8 cellular contexts compared by ENCODE assay signal in the genomic region with DNA sequence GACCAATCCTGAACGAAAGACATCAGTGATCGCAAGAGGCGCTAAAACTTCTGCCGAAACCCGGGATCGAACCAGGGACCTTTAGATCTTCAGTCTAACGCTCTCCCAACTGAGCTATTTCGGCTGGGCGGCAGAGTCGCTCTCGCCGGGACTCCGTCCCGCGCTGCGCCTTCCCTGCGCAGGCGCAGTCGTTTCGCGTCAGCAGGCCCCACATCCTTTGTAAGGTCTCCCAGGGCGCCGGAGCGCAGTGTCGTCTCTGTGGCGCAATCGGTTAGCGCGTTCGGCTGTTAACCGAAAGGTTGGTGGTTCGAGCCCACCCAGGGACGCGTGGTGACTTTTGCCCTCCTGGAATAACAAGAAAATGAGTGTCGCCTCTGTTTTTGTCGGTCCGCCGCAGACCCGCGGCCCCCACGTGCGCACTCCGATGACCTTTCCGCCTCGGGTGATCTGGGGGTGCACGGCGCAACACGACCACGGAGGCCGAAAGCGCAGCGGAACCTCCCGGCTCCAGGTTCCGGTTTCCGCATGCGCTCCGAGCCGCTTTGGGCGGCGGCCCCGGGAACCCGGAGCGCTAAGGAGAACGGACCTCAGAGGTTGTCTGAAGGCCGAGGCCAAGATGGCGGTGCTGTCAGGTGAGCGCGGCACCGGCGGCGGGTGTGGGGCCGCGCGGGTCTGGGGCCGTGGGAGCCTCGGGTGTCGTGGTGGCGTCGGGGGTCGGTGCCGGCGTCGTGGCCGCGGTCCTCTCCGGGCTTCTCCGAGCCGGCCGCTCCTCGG. TPM values are rescaled to one million over a fixed set of nuclear protein-coding genes. Genes with fewer than 3 reads are reported as not detected.
A peak's percentile ranks its signal among the peaks of the same experiment; 100 is the strongest.
DNase-seq lines count a peak whose midpoint lies in the region; ATAC-seq and TF ChIP-seq lines count a peak whose summit lies in the region.

NDUFS7 (plus strand) TSS at position 597 of the 774 bp plus-strand sequence; CDS start at position 617, 20 bp downstream.

- WGBS in testis, 2 donors = 0% methylated on average over 35 to 59 of the region's 90 CpGs

- H3K4me3 ChIP-seq in osteoblast (ENCODE audit: insufficient read depth, low read length) = peak within 1 kb of the TSS; percentile 97
- H3K4me3 ChIP-seq in testis = peak within 1 kb of the TSS; percentile 78 to 87

- intact Hi-C loops in testis (cut with DNase I; ENCODE audit: low total_unique reads) = no loop called here

- ATAC-seq in HG02610 (IDR thresholded peaks at IDR 0.05; ENCODE audit: unreplicated experiment) = peak; percentile 54
- peak; percentile 90 for ATAC-seq in SK-N-SH treated with all-trans-retinoic acid at 6 μM for 48 hours

- no peak for TF ChIP-seq CTCF in osteoblast (IDR thresholded peaks at IDR 0.05; ENCODE audit: extremely low read depth, low read depth, low read length)
- peak in 2 of 3 experiments; percentile 56 to 60 for TF ChIP-seq CTCF in testis (IDR thresholded peaks at IDR 0.05)

- peak within 1 kb of the TSS; percentile 95 for H3K4me2 ChIP-seq in osteoblast (ENCODE audit: insufficient read depth, low read length)

- H3K9me3 ChIP-seq in osteoblast (ENCODE audit: low read depth, low read length) = no peaks in the 10 kb centered on the region
- no peaks in the 10 kb centered on the region for H3K9me3 ChIP-seq in testis

- peaks cover 9% of the 10 kb centered on the region for H3K4me1 ChIP-seq in osteoblast (ENCODE audit: insufficient read depth, low read length)
- H3K4me1 ChIP-seq in testis = peaks cover 15% of the 10 kb centered on the region

- H4K20me1 ChIP-seq in osteoblast (ENCODE audit: insufficient read depth, low read length) = no peaks in the 10 kb centered on the region

- H3K27ac ChIP-seq in osteoblast (ENCODE audit: low read depth, low read length) (peak within 1 kb of the TSS; percentile 72), testis (peak within 1 kb of the TSS; percentile 76 to 83)

- DNase-seq in NCI-H1092 treated with DMSO at 0.1 percent for 48 hours (lab: John Stamatoyannopoulos, UW) (peak; percentile 90), glomerular endothelial cell (ENCODE audit: extremely low read depth, low read depth, low spot score) (peak; percentile 61), osteoblast (ENCODE audit: insufficient read length, low spot score, missing footprints) (peak; percentile 99), testis (peak; percentile 93)
- peak; percentile 90 for DNase-seq in activated naive CD4-positive, alpha-beta T cell treated with anti-CD3 and anti-CD28 coated beads, Interleukin-2, amount 50 U/mL, for 16 hours

- TF ChIP-seq POLR2A in GM10847 (IDR thresholded peaks at IDR 0.05; ENCODE audit: extremely low read depth, insufficient read length) (peak; percentile 74), testis (IDR thresholded peaks at IDR 0.05) (no peak)

- peaks cover 32% of the 10 kb centered on the region for H3K79me2 ChIP-seq in osteoblast (ENCODE audit: insufficient read depth, low read length)

- H3K27me3 ChIP-seq in osteoblast (ENCODE audit: insufficient read depth, low read length) (no peaks in the 10 kb centered on the region), testis (no peaks in the 10 kb centered on the region)

- H3K36me3 ChIP-seq in osteoblast (ENCODE audit: insufficient read depth, low read length) (no peaks in the 10 kb centered on the region), testis (ENCODE audit: low read depth, missing control alignments) (no peaks in the 10 kb centered on the region)

- peak within 1 kb of the TSS; percentile 83 for H2AFZ ChIP-seq in osteoblast (ENCODE audit: low read length)

TF ChIP-seq in SK-N-SH treated with all-trans-retinoic acid at 6 μM for 48 hours, 23 proteins besides CTCF, POLR2A, EP300 and RAD21:
- 0 out of 2 replicates have a peak, but pooled peaks have one; percentile 61 for TF ChIP-seq TSHZ2 (CRISPR knock-in tag; IDR thresholded peaks at IDR 0.05)
- TF ChIP-seq RARB (CRISPR knock-in tag; IDR thresholded peaks at IDR 0.05) = 0 out of 2 replicates have a peak, but pooled peaks have one; percentile 60
- 0 out of 2 replicates have a peak, but pooled peaks have one; percentile 52 for TF ChIP-seq ESRRG (CRISPR knock-in tag; IDR thresholded peaks at IDR 0.05)
- TF ChIP-seq CSDC2 (CRISPR knock-in tag; IDR thresholded peaks at IDR 0.05) = peak; percentile 13; the same call in 1 of the 2 replicates
- TF ChIP-seq ZNF565 (CRISPR knock-in tag; conservative IDR thresholded peaks at IDR 0.05; ENCODE audit: low read depth) = no peak; the same call in 1 of the 2 replicates
- TF ChIP-seq SNAI2 (CRISPR knock-in tag; IDR thresholded peaks at IDR 0.05) = no peak
- no peak for TF ChIP-seq ISL1 (CRISPR knock-in tag; IDR thresholded peaks at IDR 0.05)
- TF ChIP-seq ZFP3 (CRISPR knock-in tag; IDR thresholded peaks at IDR 0.05) = peak; percentile 64; the same call in 1 of the 2 replicates
- peak; percentile 80; the same call in 1 of the 2 replicates for TF ChIP-seq POU6F1 (CRISPR knock-in tag; IDR thresholded peaks at IDR 0.05; ENCODE audit: borderline replicate concordance, low read depth)

RNA-seq across cellular contexts. Expression of gene NDUFS7, which starts in this region (rescaled TPM):
- total RNA-seq in glomerular endothelial cell = 159 and 165 TPM in 2 replicates
- 40.4 and 46.0 TPM in 2 replicates for total RNA-seq in osteoblast
- total RNA-seq in testis = 100 to 1,000 TPM; 170 to 176 TPM
- 172 TPM for polyA plus RNA-seq in testis (ENCODE audit: insufficient read depth, low read depth, low replicate concordance)

Comparison
In these comparisons a context has a peak if more than half of its experiments do, and no peak if none do; other contexts are left out.
1. Peak in every context shown above with its lines: DNase-seq, ATAC-seq, H3K4me3 ChIP-seq and H3K27ac ChIP-seq.